11 cellular contexts compared by ENCODE assay signal in the genomic region with DNA sequence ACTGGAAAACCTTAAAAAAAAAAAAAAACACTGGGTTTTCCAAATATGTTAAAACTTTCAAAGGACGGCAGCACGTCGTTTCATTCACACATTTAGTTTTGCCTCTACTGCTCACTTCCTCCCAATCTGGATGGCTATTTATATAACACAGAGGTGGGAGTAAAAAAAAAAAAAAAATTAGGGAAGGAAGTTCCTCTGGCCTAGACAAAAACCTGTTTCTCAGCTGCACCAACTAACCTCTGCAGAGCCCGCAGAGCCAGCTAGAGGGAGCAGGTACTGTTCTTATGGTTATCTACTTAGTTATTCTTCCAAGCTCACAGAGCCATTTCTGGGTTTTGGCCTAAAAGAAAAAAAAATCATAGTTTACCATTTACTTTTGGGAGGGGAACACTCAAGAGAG. TPM values are rescaled to one million over a fixed set of nuclear protein-coding genes. Genes with fewer than 3 reads are reported as not detected.
DNase-seq lines count a peak whose midpoint lies in the region; ATAC-seq, FAIRE-seq and TF ChIP-seq lines count a peak whose summit lies in the region.
"Had no signal": no experiment of that assay in that cellular context is flagged by ENCODE, and none has a peak within 500 bp of the region (broad histone marks: within the 10 kb centered on the region; RNA-seq: fewer than 3 reads in every experiment).

No MANE protein-coding gene starts in this region.

- no peak overlapping the region for H4K91ac ChIP-seq in mesenchymal stem cell (ENCODE audit: low read length)

- H2AK5ac ChIP-seq in mesenchymal stem cell (ENCODE audit: low read length, severe bottlenecking): no peak overlapping the region

- no peak overlapping the region for H2BK120ac ChIP-seq in mesenchymal stem cell (ENCODE audit: low read depth, low read length)

- peak; percentile 46 for DNase-seq in GM13976 (ENCODE audit: low spot score)
- peak; percentile 69 for DNase-seq in SK-MEL-5 (ENCODE audit: low read depth, low spot score)
- DNase-seq in foreskin fibroblast: peak in 1 of 2 donors; percentile 24
- no peak for DNase-seq in pancreas
- no peak for DNase-seq in mesenchymal stem cell
- DNase-seq in coronary artery (ENCODE audit: low spot score): no peak
- DNase-seq in AG08395 (ENCODE audit: low spot score): no peak
- DNase-seq: activated CD4-positive, alpha-beta T cell treated with anti-CD3 and anti-CD28 coated beads for 4 hours; NCI-H2029 treated with DMSO at 0.1 percent for 48 hours had no signal

- no peak overlapping the region for H3K4ac ChIP-seq in mesenchymal stem cell (ENCODE audit: low read depth in 1 of 2, low read length in 2 of 2)

- no peak overlapping the region for H4K8ac ChIP-seq in mesenchymal stem cell (ENCODE audit: low read length)

- no peak overlapping the region for H3K23ac ChIP-seq in mesenchymal stem cell (ENCODE audit: low read length in 2 of 2)

- H3K27ac ChIP-seq in pancreas (no peak overlapping the region), mesenchymal stem cell (ENCODE audit: low read length, poor library complexity, severe bottlenecking) (no peak overlapping the region), coronary artery (no peak overlapping the region)
- H3K27ac ChIP-seq: breast epithelium had no signal

- intact Hi-C loops in pancreas (cut with DNase I): no loop called here

- no peak overlapping the region for H2BK15ac ChIP-seq in mesenchymal stem cell (ENCODE audit: low read depth, poor library complexity, severe bottlenecking)

- H2BK5ac ChIP-seq in mesenchymal stem cell (ENCODE audit: low read depth, low read length, poor library complexity, severe bottlenecking): no peak overlapping the region

- H3K27me3 ChIP-seq in pancreas: no peaks in the 10 kb centered on the region
- H3K27me3 ChIP-seq in mesenchymal stem cell (ENCODE audit: control insufficient read depth in 1 of 2, insufficient read depth in 1 of 2, low read length in 2 of 2): no peaks in the 10 kb centered on the region
- H3K27me3 ChIP-seq: breast epithelium had no signal

- WGBS in pancreas, 2 donors: 79 to 80% methylated on average over 4 of the region's 4 CpGs
- no CpG with 5 or more reads among the region's 4 CpGs for WGBS in mesenchymal stem cell

- no peak overlapping the region for H3K9ac ChIP-seq in mesenchymal stem cell (ENCODE audit: low read length)

- ATAC-seq in pancreas: peak in 3 of 4 donors; percentile 53 to 76 (median 59)
- no peak for ATAC-seq in GM18873 (IDR thresholded peaks at IDR 0.05; ENCODE audit: low FRiP score, unreplicated experiment)

- H3K4me2 ChIP-seq in mesenchymal stem cell (ENCODE audit: low read length, poor library complexity, severe bottlenecking): no peak overlapping the region

- in situ Hi-C loops in GM13976 (cut with MboI; ENCODE audit: low sequenced_read_pairs, unreplicated experiment): no loop called here
- in situ Hi-C loops in SK-MEL-5 (cut with HindIII; ENCODE audit: low pct_unique_long_range_greater_than_20kb, low sequenced_read_pairs): no loop called here

- no peaks in the 10 kb centered on the region for H3K9me3 ChIP-seq in pancreas
- H3K9me3 ChIP-seq in mesenchymal stem cell (ENCODE audit: control insufficient read depth, low read length): no peaks in the 10 kb centered on the region
- H3K9me3 ChIP-seq: breast epithelium had no signal

- peak; percentile 45 for TF ChIP-seq CTCF in GM13976 (IDR thresholded peaks at IDR 0.05; ENCODE audit: borderline replicate concordance, control extremely low read depth, extremely low read depth, insufficient read depth, missing control alignments)
- TF ChIP-seq CTCF in foreskin fibroblast (IDR thresholded peaks at IDR 0.05; ENCODE audit: low read depth, low read length): peak; percentile 5
- no peak for TF ChIP-seq CTCF in pancreas (IDR thresholded peaks at IDR 0.05)
- no peak for TF ChIP-seq CTCF in coronary artery (IDR thresholded peaks at IDR 0.05)

- H3K79me1 ChIP-seq in mesenchymal stem cell (replicated peaks; ENCODE audit: low read length, poor library complexity, severe bottlenecking): no peaks in the 10 kb centered on the region

- H3K36me3 ChIP-seq in pancreas (peaks cover 0 to 41% (median 7%) of the 10 kb centered on the region in 3 donors), mesenchymal stem cell (ENCODE audit: control insufficient read depth in 1 of 2, insufficient read depth in 2 of 2, low read depth in 1 of 2, low read length in 2 of 2) (peaks cover 6 to 50% of the 10 kb centered on the region in 2 experiments)
- H3K36me3 ChIP-seq: breast epithelium had no signal

- no peak overlapping the region for H3K18ac ChIP-seq in mesenchymal stem cell (ENCODE audit: low read depth in 1 of 2, low read length in 2 of 2)

- H3K4me1 ChIP-seq in pancreas (no peaks in the 10 kb centered on the region), mesenchymal stem cell (ENCODE audit: control insufficient read depth, insufficient read depth, low read depth, low read length) (peaks cover 7% of the 10 kb centered on the region)
- H3K4me1 ChIP-seq: breast epithelium had no signal

- H3K4me3 ChIP-seq in foreskin fibroblast (ENCODE audit: low read depth in 1 of 2, low read length in 2 of 2) (no peak overlapping the region), pancreas (no peak overlapping the region), mesenchymal stem cell (ENCODE audit: insufficient read depth in 1 of 2, low read depth in 1 of 2, low read length in 2 of 2) (no peak overlapping the region), coronary artery (no peak overlapping the region)
- H3K4me3 ChIP-seq: breast epithelium had no signal

- no peak overlapping the region for H2AFZ ChIP-seq in mesenchymal stem cell (ENCODE audit: low read depth, low read length)

- H3K14ac ChIP-seq in mesenchymal stem cell (ENCODE audit: low read length in 2 of 2): no peak overlapping the region

- FAIRE-seq in pancreas (lab: Jason Lieb, UNC): no peak

- no peak overlapping the region for H2BK12ac ChIP-seq in mesenchymal stem cell (ENCODE audit: low read length in 2 of 2)

RNA-seq across cellular contexts. Expression of a gene that starts 28.1 kb away (rescaled TPM):
- 704 and 722 TPM in 2 replicates for total RNA-seq in SK-MEL-5 (2014; rRNA removed; shearing (Covaris generic))
- polyA plus RNA-seq in SK-MEL-5 (2015; cell fraction: cytosol; rRNA removed): 500 and 630 TPM in 2 replicates
- polyA plus RNA-seq in SK-MEL-5 (2015; cell fraction: nucleus; rRNA removed): 290 and 296 TPM in 2 replicates
- 10 to 100 TPM; 18.4 to 72.7 (median 27.4) TPM for total RNA-seq in pancreas
- polyA plus RNA-seq in pancreas: 10 to 100 TPM; 10.9 to 13.0 TPM
- polyA plus RNA-seq in mesenchymal stem cell (2013, experiment 1 of 2): 14.3 TPM
- 15.0 TPM for polyA plus RNA-seq in mesenchymal stem cell (2013, experiment 2 of 2)

RNA-seq across cellular contexts. Expression of a gene that starts 38.9 kb away (rescaled TPM):
- total RNA-seq in SK-MEL-5 (2014; rRNA removed; shearing (Covaris generic)): 12.3 and 14.6 TPM in 2 replicates
- 14.8 and 16.1 TPM in 2 replicates for polyA plus RNA-seq in SK-MEL-5 (2015; cell fraction: cytosol; rRNA removed)
- polyA plus RNA-seq in SK-MEL-5 (2015; cell fraction: nucleus; rRNA removed): 17.7 and 24.2 TPM in 2 replicates
- 10 to 100 TPM in 4 of 6 donors, 1 to 10 TPM in 2; 4.4 to 13.2 (median 10.7) TPM for total RNA-seq in pancreas
- 1 to 10 TPM; 4.8 to 7.0 TPM for polyA plus RNA-seq in pancreas
- polyA plus RNA-seq in mesenchymal stem cell (2013, experiment 1 of 2): 2.9 TPM
- 3.2 TPM for polyA plus RNA-seq in mesenchymal stem cell (2013, experiment 2 of 2)

Comparison
In these comparisons a context has a peak if more than half of its experiments do, and no peak if none do; other contexts are left out.
1. DNase-seq: peak in GM13976 (single experiment) and SK-MEL-5 (single experiment); none in pancreas (0 of 6), mesenchymal stem cell (single experiment), coronary artery (single experiment) and AG08395 (single experiment).
2. CTCF ChIP-seq: peak in GM13976 (single experiment) and foreskin fibroblast (single experiment); none in pancreas (0 of 4) and coronary artery (single experiment).